Comparison of ENCODE assay signal across 8 cellular contexts in the genomic region with DNA sequence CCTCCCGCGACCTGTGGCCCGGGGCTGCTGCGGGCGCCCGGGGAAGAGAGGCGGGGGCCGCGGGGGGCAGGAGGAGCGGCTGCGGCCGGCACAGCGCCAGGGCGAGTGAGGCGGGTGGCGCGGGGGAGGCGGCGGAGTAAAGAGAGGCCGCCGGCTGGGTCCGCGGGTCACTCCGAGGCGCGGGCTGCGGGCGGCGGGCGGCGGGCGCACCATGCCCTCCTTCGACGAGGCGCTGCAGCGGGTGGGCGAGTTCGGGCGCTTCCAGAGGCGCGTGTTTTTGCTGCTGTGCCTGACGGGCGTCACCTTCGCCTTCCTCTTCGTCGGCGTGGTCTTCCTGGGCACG. TPM values are rescaled to one million over a fixed set of nuclear protein-coding genes. Genes with fewer than 3 reads are reported as not detected.
DNase-seq lines count a peak whose midpoint lies in the region; ATAC-seq and TF ChIP-seq lines count a peak whose summit lies in the region.
"Had no signal": no experiment of that assay in that cellular context is flagged by ENCODE, and none has a peak within 500 bp of the region (broad histone marks: within the 10 kb centered on the region; RNA-seq: fewer than 3 reads in every experiment).

A gene with protein sequence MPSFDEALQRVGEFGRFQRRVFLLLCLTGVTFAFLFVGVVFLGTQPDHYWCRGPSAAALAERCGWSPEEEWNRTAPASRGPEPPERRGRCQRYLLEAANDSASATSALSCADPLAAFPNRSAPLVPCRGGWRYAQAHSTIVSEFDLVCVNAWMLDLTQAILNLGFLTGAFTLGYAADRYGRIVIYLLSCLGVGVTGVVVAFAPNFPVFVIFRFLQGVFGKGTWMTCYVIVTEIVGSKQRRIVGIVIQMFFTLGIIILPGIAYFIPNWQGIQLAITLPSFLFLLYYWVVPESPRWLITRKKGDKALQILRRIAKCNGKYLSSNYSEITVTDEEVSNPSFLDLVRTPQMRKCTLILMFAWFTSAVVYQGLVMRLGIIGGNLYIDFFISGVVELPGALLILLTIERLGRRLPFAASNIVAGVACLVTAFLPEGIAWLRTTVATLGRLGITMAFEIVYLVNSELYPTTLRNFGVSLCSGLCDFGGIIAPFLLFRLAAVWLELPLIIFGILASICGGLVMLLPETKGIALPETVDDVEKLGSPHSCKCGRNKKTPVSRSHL (plus strand): TSS at position 170 of the 343 bp plus-strand sequence. CDS start 42 bp downstream, at position 212.

- H3K9me2 ChIP-seq in PC-3 (replicated peaks; ENCODE audit: low read length) = no peaks in the 10 kb centered on the region

- no peaks in the 10 kb centered on the region for H3K36me3 ChIP-seq in PC-3 (ENCODE audit: low read depth, low read length)
- H3K36me3 ChIP-seq in effector memory CD4-positive, alpha-beta T cell (ENCODE audit: control insufficient read depth, insufficient read depth, low read length) = no peaks in the 10 kb centered on the region
- no peaks in the 10 kb centered on the region for H3K36me3 ChIP-seq in subcutaneous abdominal adipose tissue (ENCODE audit: control insufficient read depth in 5 of 5, insufficient read depth in 5 of 5, low read length in 5 of 5)

- POLR2A ChIA-PET in PC-3 (lab: Charles Lee; ENCODE audit: unreplicated experiment) = no interaction called here

- H3K27me3 ChIP-seq in PC-3 (ENCODE audit: low read length) = no peaks in the 10 kb centered on the region
- peaks cover 3% of the 10 kb centered on the region for H3K27me3 ChIP-seq in effector memory CD4-positive, alpha-beta T cell (replicated peaks; ENCODE audit: control insufficient read depth, insufficient read depth, low read length, poor library complexity, severe bottlenecking)
- H3K27me3 ChIP-seq in subcutaneous abdominal adipose tissue (ENCODE audit: control insufficient read depth in 5 of 5, insufficient read depth in 4 of 5, low read length in 5 of 5) = peaks cover 0 to 7% (median 3%) of the 10 kb centered on the region in 5 donors

- no peaks in the 10 kb centered on the region for H3F3A ChIP-seq in PC-3 (ENCODE audit: low read length, unreplicated experiment)

- TF ChIP-seq CTCF in PC-3 (conservative IDR thresholded peaks at IDR 0.05; ENCODE audit: low read depth, low read length) (no peak), lower leg skin (IDR thresholded peaks at IDR 0.05) (no peak)

- no peak for TF ChIP-seq POLR2A in lower leg skin (IDR thresholded peaks at IDR 0.05)

- CTCF ChIA-PET in PC-3 (lab: Charles Lee) = no interaction called here

- peak within 1 kb of the TSS; percentile 88 for H2AFZ ChIP-seq in PC-3 (ENCODE audit: low read length)

- peak; percentile 45 for ATAC-seq in PC-3
- ATAC-seq in GM21723 (IDR thresholded peaks at IDR 0.05; ENCODE audit: unreplicated experiment) = no peak
- ATAC-seq in HG02642 (IDR thresholded peaks at IDR 0.05; ENCODE audit: poor library complexity, unreplicated experiment) = no peak

- H3K9me3 ChIP-seq in PC-3 (ENCODE audit: low read length) (no peaks in the 10 kb centered on the region), subcutaneous abdominal adipose tissue (ENCODE audit: control insufficient read depth in 5 of 5, low read length in 5 of 5) (no peaks in the 10 kb centered on the region)
- no peaks in the 10 kb centered on the region for H3K9me3 ChIP-seq in effector memory CD4-positive, alpha-beta T cell (ENCODE audit: control insufficient read depth, low read length)

- H3K27ac ChIP-seq in PC-3 (ENCODE audit: low read length) (no peak within 1 kb of the TSS), subcutaneous abdominal adipose tissue (ENCODE audit: low read depth, low read length) (peak within 1 kb of the TSS; percentile 62)
- H3K27ac ChIP-seq in effector memory CD4-positive, alpha-beta T cell (ENCODE audit: insufficient read depth, low read length, poor library complexity, severe bottlenecking) = no peak within 1 kb of the TSS

- H3K79me2 ChIP-seq in PC-3 (ENCODE audit: low read length) = no peaks in the 10 kb centered on the region

- DNase-seq in PC-3 (no peak), lower leg skin (ENCODE audit: low spot score in 2 of 2) (no peak), HK-2 (ENCODE audit: unreplicated experiment) (no peak)
- no peak for DNase-seq in effector memory CD4-positive, alpha-beta T cell
- DNase-seq: NCI-H1436 had no signal

- intact Hi-C loops in PC-3 (cut with micrococcal nuclease) (no loop called here), lower leg skin (cut with DNase I; ENCODE audit: low total_unique reads) (no loop called here)

- BruUV-seq in PC-3 (replicated peaks; lab: Mats Ljungman, UMichigan) = no TSS peak

- 0 out of 2 replicates have a peak within 1 kb of the TSS, but pooled peaks have one; percentile 6 for H3K9ac ChIP-seq in PC-3 (ENCODE audit: low read length)
- peak within 1 kb of the TSS in 4 of 5 donors; percentile 48 to 80 (median 68) for H3K9ac ChIP-seq in subcutaneous abdominal adipose tissue (ENCODE audit: low read length in 5 of 5)

- H4K20me1 ChIP-seq in PC-3 (ENCODE audit: low read length) = no peaks in the 10 kb centered on the region

- H3K4me1 ChIP-seq in PC-3 (ENCODE audit: insufficient read depth, low read length) (peaks cover 5% of the 10 kb centered on the region; the same call in 1 of the 2 replicates), subcutaneous abdominal adipose tissue (ENCODE audit: control insufficient read depth in 5 of 5, insufficient read depth in 5 of 5, low read length in 5 of 5) (peaks cover 0 to 24% (median 16%) of the 10 kb centered on the region in 5 donors)
- peaks cover 4% of the 10 kb centered on the region for H3K4me1 ChIP-seq in effector memory CD4-positive, alpha-beta T cell (ENCODE audit: control insufficient read depth, insufficient read depth, low read length, poor library complexity, severe bottlenecking)

- H3K4me2 ChIP-seq in PC-3 (ENCODE audit: low read length) = peak within 1 kb of the TSS; percentile 97

- H3K4me3 ChIP-seq in PC-3 (ENCODE audit: low read length) (peak within 1 kb of the TSS; percentile 82), lower leg skin (ENCODE audit: low read depth, poor library complexity, severe bottlenecking) (peak within 1 kb of the TSS; percentile 45), subcutaneous abdominal adipose tissue (ENCODE audit: low read depth in 1 of 5, low read length in 5 of 5) (peak within 1 kb of the TSS; percentile 67 to 90 (median 76))
- H3K4me3 ChIP-seq in effector memory CD4-positive, alpha-beta T cell (ENCODE audit: insufficient read depth, low read depth, low read length, poor library complexity, severe bottlenecking) = peak within 1 kb of the TSS; percentile 12

- WGBS in lower leg skin, 2 donors = 4% methylated on average over 15 of the region's 48 CpGs; no CpG with 5 or more reads in 1 of the 2 donors

RNA-seq across cellular contexts. Expression of the gene that starts here (rescaled TPM):
- total RNA-seq in PC-3 (2014; rRNA removed) = 0.47 and 0.92 TPM in 2 replicates
- 10 to 100 TPM; 10.4 to 15.7 (median 12.3) TPM for total RNA-seq in lower leg skin

Comparison
In these comparisons a context has a peak if more than half of its experiments do, and no peak if none do; other contexts are left out.
1. Peak in ATAC-seq, H3K4me3 ChIP-seq, H3K9ac ChIP-seq and H3K4me2 ChIP-seq in PC-3; RNA of the gene not detected or under 1 TPM.
2. H3K4me3 ChIP-seq: peak in every context shown above with its lines; median percentile 82 in PC-3; 76 in subcutaneous abdominal adipose tissue; 45 in lower leg skin; 12 in effector memory CD4-positive, alpha-beta T cell.